In the genomic region with DNA sequence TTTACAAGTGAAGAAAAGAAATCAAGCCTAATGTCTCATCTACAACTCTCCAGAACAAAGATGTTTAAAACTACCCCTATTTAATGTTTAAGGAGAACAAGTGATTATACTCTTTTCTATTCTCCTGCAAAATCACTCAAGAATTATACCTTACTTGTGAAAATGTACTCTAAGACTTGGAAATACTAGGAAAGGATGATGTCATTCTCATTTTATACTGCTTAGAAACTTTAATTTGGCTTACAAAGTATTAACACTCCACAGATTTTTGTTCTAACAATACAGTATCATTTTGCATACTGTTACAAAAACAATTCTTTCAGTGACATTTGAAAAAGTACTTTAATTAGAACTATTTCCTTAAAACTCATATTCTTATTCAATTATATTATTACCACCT, we compare ENCODE assay signal across 24 cellular contexts.
DNase-seq lines count a peak whose midpoint lies in the region; ATAC-seq, FAIRE-seq and TF ChIP-seq lines count a peak whose summit lies in the region.
"Had no signal": no experiment of that assay in that cellular context is flagged by ENCODE, and none has a peak within 500 bp of the region (broad histone marks: within the 10 kb centered on the region; RNA-seq: fewer than 3 reads in every experiment).

No MANE protein-coding gene starts in this region.

- no peaks in the 10 kb centered on the region; the same call in 1 of the 2 replicates for H4K20me1 ChIP-seq in HepG2 (ENCODE audit: insufficient read depth, low read length)
- H4K20me1 ChIP-seq in K562 (replicated peaks; ENCODE audit: control insufficient read depth, insufficient read depth, low read length) = no peaks in the 10 kb centered on the region

- TF ChIP-seq CTCF in HepG2 (CRISPR knock-in tag; IDR thresholded peaks at IDR 0.05) = no peak
- no peak for TF ChIP-seq CTCF in right lobe of liver (IDR thresholded peaks at IDR 0.05)
- TF ChIP-seq CTCF in K562 (IDR thresholded peaks at IDR 0.05 in 2 of 3, conservative IDR thresholded peaks at IDR 0.05 in 1 of 3; ENCODE audit: insufficient read depth in 2 of 3, low read depth in 1 of 3, low read length in 3 of 3) = no peak
- no peak for TF ChIP-seq CTCF in nephron progenitor cell (IDR thresholded peaks at IDR 0.05)

- H3K4me3 ChIP-seq in HepG2 (replicated peaks in 1 of 3; ENCODE audit: insufficient read depth in 1 of 3, low read depth in 2 of 3, low read length in 3 of 3) (no peak overlapping the region), right lobe of liver (no peak overlapping the region), K562 (no peak overlapping the region)
- H3K4me3 ChIP-seq: BLaER1, GM12878, GM23338, HAP-1 had no signal

- H3K4me1 Mint-ChIP-seq in nephron progenitor cell = no peaks in the 10 kb centered on the region
- H3K4me1 Mint-ChIP-seq in activated CD4-positive, alpha-beta memory T cell treated with anti-CD3 and anti-CD28 coated beads, Interleukin-2, amount 10 ng/mL, durations not matched to agents 7 days and 5 days = no peaks in the 10 kb centered on the region
- H3K4me1 Mint-ChIP-seq: B cell, GM23338 had no signal

- no peak for TF ChIP-seq POLR2A in HepG2 (IDR thresholded peaks at IDR 0.05; ENCODE audit: insufficient read depth in 1 of 2, low read depth in 2 of 2, low read length in 2 of 2)
- TF ChIP-seq POLR2A in right lobe of liver (IDR thresholded peaks at IDR 0.05) = no peak
- no peak for TF ChIP-seq POLR2A in K562 (conservative IDR thresholded peaks at IDR 0.05)

- peaks cover 83% of the 10 kb centered on the region for H3K36me3 Mint-ChIP-seq in nephron progenitor cell (ENCODE audit: low read depth)
- H3K36me3 Mint-ChIP-seq in activated CD4-positive, alpha-beta memory T cell treated with anti-CD3 and anti-CD28 coated beads, Interleukin-2, amount 10 ng/mL, durations not matched to agents 7 days and 5 days (ENCODE audit: low read depth) = peaks cover 56% of the 10 kb centered on the region

- FAIRE-seq in HepG2 (lab: Jason Lieb, UNC) (no peak), K562 (lab: Jason Lieb, UNC) (no peak)
- FAIRE-seq: A204.1, GM12878, GM19239, H54 had no signal

- peak overlapping the region; percentile 6 for H3K27ac Mint-ChIP-seq in nephron progenitor cell
- no peak overlapping the region for H3K27ac Mint-ChIP-seq in activated CD4-positive, alpha-beta memory T cell treated with anti-CD3 and anti-CD28 coated beads, Interleukin-2, amount 10 ng/mL, durations not matched to agents 7 days and 5 days
- H3K27ac Mint-ChIP-seq: CD4-positive, CD25-positive, alpha-beta regulatory T cell; CD8-positive, alpha-beta T cell; GM23338 had no signal

- BruUV-seq in HepG2 (replicated peaks; lab: Mats Ljungman, UMichigan) = no TSS peak
- no TSS peak for BruUV-seq in K562 (replicated peaks; lab: Mats Ljungman, UMichigan)

- TF ChIP-seq EP300 in HepG2 (IDR thresholded peaks at IDR 0.05; ENCODE audit: low read depth in 2 of 2, low read length in 2 of 2) = no peak
- TF ChIP-seq EP300 in HepG2 (CRISPR knock-in tag; IDR thresholded peaks at IDR 0.05; ENCODE audit: borderline replicate concordance) = no peak
- no peak for TF ChIP-seq EP300 in K562 (IDR thresholded peaks at IDR 0.05; ENCODE audit: low read length)

- H3K9ac ChIP-seq in HepG2 (ENCODE audit: insufficient read depth, low read depth, low read length) (no peak overlapping the region), K562 (ENCODE audit: insufficient read depth in 1 of 2, low read depth in 2 of 2, low read length in 2 of 2) (no peak overlapping the region)
- H3K9ac ChIP-seq: BLaER1 had no signal

- no peak for DNase-seq in HepG2 (ENCODE audit: low spot score)
- DNase-seq in right lobe of liver = no peak
- no peak for DNase-seq in K562 (ENCODE audit: extremely low read depth in 1 of 4, low spot score in 3 of 4)
- DNase-seq in nephron progenitor cell = no peak
- DNase-seq in GM19240 (ENCODE audit: insufficient read length, low spot score) = no peak
- DNase-seq in stimulated activated CD4-positive, alpha-beta T cell treated with anti-CD3 and anti-CD28 coated beads, Interleukin-2, amount 100 ng/mL, for 48 hours = no peak
- DNase-seq in activated CD4-positive, alpha-beta memory T cell treated with anti-CD3 and anti-CD28 coated beads, Interleukin-2, amount 10 ng/mL, durations not matched to agents 7 days and 5 days = no peak
- DNase-seq in NCI-H526 (lab: John Stamatoyannopoulos, UW) = no peak
- DNase-seq: Caco-2; CD4-positive, CD25-positive, alpha-beta regulatory T cell; CD8-positive, alpha-beta T cell; DMS153; DND-41; GDM1 had no signal

- in situ Hi-C loops in HepG2 (cut with HindIII; ENCODE audit: extremely low pct_ligation_motif_present, low pct_unique_long_range_greater_than_20kb) (no loop called here), K562 (cut with MboI) (no loop called here)

- H3K36me3 ChIP-seq in HepG2 (replicated peaks in 1 of 2; ENCODE audit: control insufficient read depth in 1 of 2, insufficient read depth in 2 of 2, low read length in 2 of 2) (peaks cover 26 to 81% of the 10 kb centered on the region in 2 experiments), right lobe of liver (peaks cover 0 to 54% (median 27%) of the 10 kb centered on the region in 4 donors), K562 (ENCODE audit: control insufficient read depth, insufficient read depth, low read length) (peaks cover 86% of the 10 kb centered on the region)

- intact Hi-C loops in HepG2 (cut with micrococcal nuclease; ENCODE audit: unreplicated experiment) (no loop called here), right lobe of liver (cut with DNase I) (no loop called here), K562 (cut with micrococcal nuclease) (no loop called here)

- H3K27ac ChIP-seq in HepG2 (ENCODE audit: extremely low read length, insufficient read depth, low read length) = no peak overlapping the region
- H3K27ac ChIP-seq in right lobe of liver = no peak overlapping the region
- no peak overlapping the region for H3K27ac ChIP-seq in K562 (ENCODE audit: extremely low read depth, low read depth, low read length)
- H3K27ac ChIP-seq: 22Rv1, BLaER1, C4-2B had no signal

- TF ChIP-seq RAD21 in HepG2 (CRISPR knock-in tag; IDR thresholded peaks at IDR 0.05) = no peak
- no peak for TF ChIP-seq RAD21 in K562 (CRISPR knock-in tag; conservative IDR thresholded peaks at IDR 0.05 in 1 of 2, IDR thresholded peaks at IDR 0.05 in 1 of 2)

- H3K9me1 ChIP-seq in K562 (ENCODE audit: control insufficient read depth, insufficient read depth, low read length) = no peaks in the 10 kb centered on the region

- no peak overlapping the region for H3K4me3 Mint-ChIP-seq in nephron progenitor cell
- no peak overlapping the region for H3K4me3 Mint-ChIP-seq in activated CD4-positive, alpha-beta memory T cell treated with anti-CD3 and anti-CD28 coated beads, Interleukin-2, amount 10 ng/mL, durations not matched to agents 7 days and 5 days
- H3K4me3 Mint-ChIP-seq: B cell; CD4-positive, CD25-positive, alpha-beta regulatory T cell; CD8-positive, alpha-beta T cell; GM23338 had no signal

- no peaks in the 10 kb centered on the region for H3K27me3 Mint-ChIP-seq in nephron progenitor cell (ENCODE audit: low read depth, poor library complexity)
- no peaks in the 10 kb centered on the region for H3K27me3 Mint-ChIP-seq in activated CD4-positive, alpha-beta memory T cell treated with anti-CD3 and anti-CD28 coated beads, Interleukin-2, amount 10 ng/mL, durations not matched to agents 7 days and 5 days
- H3K27me3 Mint-ChIP-seq: B cell; CD4-positive, CD25-positive, alpha-beta regulatory T cell had no signal

- H3K4me1 ChIP-seq in HepG2 (ENCODE audit: insufficient read depth, low read length) (no peaks in the 10 kb centered on the region), right lobe of liver (no peaks in the 10 kb centered on the region), K562 (replicated peaks in 1 of 2; ENCODE audit: control insufficient read depth in 2 of 2, insufficient read depth in 2 of 2, low read length in 2 of 2) (no peaks in the 10 kb centered on the region)
- H3K4me1 ChIP-seq: BLaER1, Caco-2, HAP-1 had no signal

- H2AFZ ChIP-seq in HepG2 (ENCODE audit: low read length) (no peak overlapping the region), K562 (ENCODE audit: low read depth, low read length) (no peak overlapping the region)
- H2AFZ ChIP-seq: GM23338 had no signal

- H3K4me2 ChIP-seq in HepG2 (ENCODE audit: low read depth, low read length) (no peak overlapping the region), K562 (ENCODE audit: insufficient read depth, low read length) (no peak overlapping the region)
- H3K4me2 ChIP-seq: BLaER1, GM23338 had no signal

- CTCF ChIA-PET in HepG2 (lab: Yijun Ruan, JAX; ENCODE audit: low intra/inter-chr PET ratio, low total read pairs) = no interaction called here
- CTCF ChIA-PET in K562 (lab: Yijun Ruan, JAX; ENCODE audit: low intra/inter-chr PET ratio) = no interaction called here
- CTCF ChIA-PET in activated CD4-positive, alpha-beta memory T cell treated with anti-CD3 and anti-CD28 coated beads, Interleukin-2, amount 10 ng/mL, durations not matched to agents 7 days and 5 days (lab: Charles Lee) = no interaction called here

- POLR2A ChIA-PET in HepG2 (lab: Yijun Ruan, JAX) = no interaction called here
- POLR2A ChIA-PET in K562 (lab: Yijun Ruan, JAX) = interaction anchor here (0.8 kb wide), 1 partner anchor 11 kb away, joined by 3 read pairs; no protein-coding TSS in a partner anchor
- POLR2A ChIA-PET in activated CD4-positive, alpha-beta memory T cell treated with anti-CD3 and anti-CD28 coated beads, Interleukin-2, amount 10 ng/mL, durations not matched to agents 7 days and 5 days (lab: Charles Lee) = no interaction called here

- no peaks in the 10 kb centered on the region for H3K79me2 ChIP-seq in HepG2 (ENCODE audit: insufficient read depth, low read length)
- no peaks in the 10 kb centered on the region for H3K79me2 ChIP-seq in K562 (ENCODE audit: control insufficient read depth, insufficient read depth, low read length)

- H3K9me3 Mint-ChIP-seq in nephron progenitor cell = no peaks in the 10 kb centered on the region
- no peaks in the 10 kb centered on the region for H3K9me3 Mint-ChIP-seq in activated CD4-positive, alpha-beta memory T cell treated with anti-CD3 and anti-CD28 coated beads, Interleukin-2, amount 10 ng/mL, durations not matched to agents 7 days and 5 days
- H3K9me3 Mint-ChIP-seq: CD4-positive, CD25-positive, alpha-beta regulatory T cell; CD8-positive, alpha-beta T cell; GM23338 had no signal

- H3K27me3 ChIP-seq in HepG2 (ENCODE audit: control insufficient read depth in 1 of 2, insufficient read depth in 2 of 2, low read length in 2 of 2) (no peaks in the 10 kb centered on the region), right lobe of liver (no peaks in the 10 kb centered on the region), K562 (ENCODE audit: control insufficient read depth in 2 of 2, insufficient read depth in 2 of 2, low read length in 2 of 2) (no peaks in the 10 kb centered on the region)
- H3K27me3 ChIP-seq: BLaER1 had no signal

- H3K9me3 ChIP-seq in HepG2 (ENCODE audit: low read length) (no peaks in the 10 kb centered on the region), right lobe of liver (no peaks in the 10 kb centered on the region), K562 (replicated peaks; ENCODE audit: control insufficient read depth, insufficient read depth, low read depth, low read length) (no peaks in the 10 kb centered on the region)
- H3K9me3 ChIP-seq: BLaER1, Caco-2, HAP-1 had no signal

- ATAC-seq in HepG2 (no peak), right lobe of liver (no peak), K562 (no peak)
- ATAC-seq: CD8-positive, alpha-beta T cell; GM12878; GM23338 had no signal

TF ChIP-seq in HepG2, 621 proteins besides CTCF, POLR2A, EP300 and RAD21 (continues in another document):
- TF ChIP-seq SNRNP70 (IDR thresholded peaks at IDR 0.05; ENCODE audit: low read depth, low read length) = no peak
